ENCODE assay signal across 19 cellular contexts in genomic region chr20:48164034-48164433, GRCh38.
"Had no signal": no experiment of that assay in that cellular context is flagged by ENCODE, and none has a peak within 500 bp of the region (broad histone marks: within the 10 kb centered on the region; RNA-seq: fewer than 3 reads in every experiment).

No MANE protein-coding gene starts in this region.

- ATAC-seq: left colon; left ventricle myocardium superior; right cardiac atrium; stimulated activated naive B cell treated with anti-CD40 and anti-IgM and Interleukin-4, amounts not matched to agents 10 μg/mL and 1 μg/mL and 100 μg/mL, for 72 hours; stimulated activated naive CD8-positive, alpha-beta T cell treated with anti-CD3 and anti-CD28 coated beads, Interleukin-15, amount 100 ng/mL, for 72 hours; upper lobe of right lung had no signal

- H3K4me1 ChIP-seq: upper lobe of right lung had no signal

- H3K4me3 ChIP-seq: coronary artery, hepatocyte, lung, ovary, testis, tibial nerve, upper lobe of right lung had no signal

- H3K9me3 Mint-ChIP-seq: nephron; stimulated activated naive B cell treated with anti-CD40 and anti-IgM and Interleukin-4, amounts not matched to agents 10 μg/mL and 1 μg/mL and 100 μg/mL, for 72 hours; stimulated activated naive CD8-positive, alpha-beta T cell treated with anti-CD3 and anti-CD28 coated beads, Interleukin-15, amount 100 ng/mL, for 72 hours had no signal

- H3K36me3 ChIP-seq: ovary, tibial nerve, upper lobe of right lung had no signal

- H3K79me2 ChIP-seq: hepatocyte had no signal

- H3K27me3 Mint-ChIP-seq: stimulated activated naive CD8-positive, alpha-beta T cell treated with anti-CD3 and anti-CD28 coated beads, Interleukin-15, amount 100 ng/mL, for 72 hours had no signal

- H3K4me2 ChIP-seq: hepatocyte had no signal

- H3K27me3 ChIP-seq: hepatocyte, ovary, testis, tibial nerve, upper lobe of right lung had no signal

- DNase-seq: effector CD4-positive, alpha-beta T cell; foreskin melanocyte; head of caudate nucleus; left colon; left ventricle myocardium superior; mesenchymal stem cell; midbrain; ovary; right cardiac atrium; stimulated activated CD4-positive, alpha-beta T cell treated with anti-CD3 and anti-CD28 coated beads, Interleukin-4, amount 100 ng/mL, for 24 hours; stimulated activated naive B cell treated with anti-CD40 and anti-IgM and Interleukin-4, amounts not matched to agents 10 μg/mL and 1 μg/mL and 100 μg/mL, for 72 hours; stimulated activated naive CD8-positive, alpha-beta T cell treated with anti-CD3 and anti-CD28 coated beads, Interleukin-15, amount 100 ng/mL, for 72 hours; testis; upper lobe of right lung had no signal

- H3K36me3 Mint-ChIP-seq: stimulated activated naive B cell treated with anti-CD40 and anti-IgM and Interleukin-4, amounts not matched to agents 10 μg/mL and 1 μg/mL and 100 μg/mL, for 72 hours had no signal

- H3K9me3 ChIP-seq: ovary, testis, tibial nerve, upper lobe of right lung had no signal

- H3K27ac ChIP-seq: coronary artery, hepatocyte, ovary, tibial nerve, upper lobe of right lung had no signal

- H3K27ac Mint-ChIP-seq: stimulated activated naive B cell treated with anti-CD40 and anti-IgM and Interleukin-4, amounts not matched to agents 10 μg/mL and 1 μg/mL and 100 μg/mL, for 72 hours had no signal

- H2AFZ ChIP-seq: hepatocyte had no signal

- H3K4me3 Mint-ChIP-seq: nephron; stimulated activated naive B cell treated with anti-CD40 and anti-IgM and Interleukin-4, amounts not matched to agents 10 μg/mL and 1 μg/mL and 100 μg/mL, for 72 hours; stimulated activated naive CD8-positive, alpha-beta T cell treated with anti-CD3 and anti-CD28 coated beads, Interleukin-15, amount 100 ng/mL, for 72 hours had no signal

- H3K4me1 Mint-ChIP-seq: stimulated activated naive B cell treated with anti-CD40 and anti-IgM and Interleukin-4, amounts not matched to agents 10 μg/mL and 1 μg/mL and 100 μg/mL, for 72 hours; stimulated activated naive CD8-positive, alpha-beta T cell treated with anti-CD3 and anti-CD28 coated beads, Interleukin-15, amount 100 ng/mL, for 72 hours had no signal
